10 cellular contexts compared by ENCODE assay signal in the genomic region with DNA sequence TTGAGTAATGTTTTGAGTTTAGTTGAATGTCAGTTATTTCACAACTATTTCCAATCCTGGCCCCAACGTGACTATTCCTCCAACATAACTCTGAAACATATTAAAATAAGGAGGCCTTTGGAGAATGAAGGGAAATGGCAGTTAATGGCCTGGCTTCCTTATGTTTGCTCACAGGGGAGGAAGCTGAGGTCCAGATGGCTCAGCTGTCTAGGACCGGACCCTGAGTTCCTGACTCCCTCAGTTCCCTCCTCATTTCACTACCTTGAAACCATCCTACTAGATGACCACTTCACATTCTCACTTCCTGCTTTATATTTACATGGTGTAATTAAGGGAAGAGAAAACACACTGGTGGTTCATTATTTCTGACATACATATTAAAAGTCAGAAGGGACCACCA. TPM values are rescaled to one million over a fixed set of nuclear protein-coding genes. Genes with fewer than 3 reads are reported as not detected.
DNase-seq lines count a peak whose midpoint lies in the region; ATAC-seq and TF ChIP-seq lines count a peak whose summit lies in the region.
"Had no signal": no experiment of that assay in that cellular context is flagged by ENCODE, and none has a peak within 500 bp of the region (broad histone marks: within the 10 kb centered on the region; RNA-seq: fewer than 3 reads in every experiment).

No MANE protein-coding gene starts in this region.

- intact Hi-C loops in prostate gland (cut with DNase I), result no loop called here
- intact Hi-C loops in tibial artery (cut with DNase I; ENCODE audit: low total_unique reads), result no loop called here

- TF ChIP-seq CTCF in prostate gland (IDR thresholded peaks at IDR 0.05) (no peak), tibial artery (IDR thresholded peaks at IDR 0.05) (no peak)

- TF ChIP-seq POLR2A in prostate gland (IDR thresholded peaks at IDR 0.05), result no peak

- H3K9me3 ChIP-seq in prostate gland, result no peaks in the 10 kb centered on the region
- no peaks in the 10 kb centered on the region for H3K9me3 ChIP-seq in tibial artery
- H3K9me3 ChIP-seq: body of pancreas, SJSA1 had no signal

- no peaks in the 10 kb centered on the region for H3K36me3 ChIP-seq in prostate gland
- H3K36me3 ChIP-seq in tibial artery, result no peaks in the 10 kb centered on the region
- H3K36me3 ChIP-seq: SJSA1 had no signal

- H3K27me3 ChIP-seq in prostate gland (replicated peaks; ENCODE audit: insufficient read depth) (no peaks in the 10 kb centered on the region), tibial artery (no peaks in the 10 kb centered on the region)
- H3K27me3 ChIP-seq: body of pancreas had no signal

- peak overlapping the region; percentile 77 for H3K27ac ChIP-seq in prostate gland
- no peak overlapping the region for H3K27ac ChIP-seq in tibial artery
- H3K27ac ChIP-seq: SJSA1 had no signal

- DNase-seq in NCI-H69 (lab: John Stamatoyannopoulos, UW), result peak; percentile 41
- DNase-seq in prostate gland (ENCODE audit: low spot score), result no peak
- DNase-seq in anterior cingulate cortex (lab: John Stamatoyannopoulos, UW), result no peak
- no peak for DNase-seq in RPMI8226
- DNase-seq in tibial artery, result no peak

- 83% methylated on average over 2 of the region's 2 CpGs for WGBS in prostate gland

- ATAC-seq in GM19023 (IDR thresholded peaks at IDR 0.05; ENCODE audit: unreplicated experiment) (peak; percentile 55), HG02623 (IDR thresholded peaks at IDR 0.05; ENCODE audit: unreplicated experiment) (peak; percentile 50)
- ATAC-seq: esophagus mucosa had no signal

- no peak overlapping the region for H3K4me3 ChIP-seq in prostate gland
- no peak overlapping the region for H3K4me3 ChIP-seq in tibial artery
- H3K4me3 ChIP-seq: body of pancreas, SJSA1 had no signal

- H3K4me1 ChIP-seq in prostate gland (replicated peaks), result no peaks in the 10 kb centered on the region
- H3K4me1 ChIP-seq in tibial artery, result no peaks in the 10 kb centered on the region
- H3K4me1 ChIP-seq: SJSA1 had no signal

RNA-seq across cellular contexts. Expression of a gene that starts 6.6 kb away (rescaled TPM):
- total RNA-seq in prostate gland, result 10 to 100 TPM; 12.4 to 20.6 TPM

Comparison
In these comparisons a context has a peak if more than half of its experiments do, and no peak if none do; other contexts are left out.
1. H3K27ac ChIP-seq: peak in prostate gland (2 of 2); none in tibial artery (0 of 2).